ENCODE assay signal across 14 cellular contexts in genomic region chr3:122324871-122325323, GRCh38. TPM values are rescaled to one million over a fixed set of nuclear protein-coding genes. Genes with fewer than 3 reads are reported as not detected.
A peak's percentile ranks its signal among the peaks of the same experiment; 100 is the strongest.
DNase-seq lines count a peak whose midpoint lies in the region; ATAC-seq and TF ChIP-seq lines count a peak whose summit lies in the region.
"Had no signal": no experiment of that assay in that cellular context is flagged by ENCODE, and none has a peak within 500 bp of the region (broad histone marks: within the 10 kb centered on the region; RNA-seq: fewer than 3 reads in every experiment).

Gene CSTA (plus strand): TSS chr3:122325248. CDS start chr3:122325293, 45 bp downstream.

- no peak within 1 kb of the TSS for H3K27ac Mint-ChIP-seq in GM23338

- H3K36me3 Mint-ChIP-seq in GM23338 (ENCODE audit: low read depth): no peaks in the 10 kb centered on the region

- no peak within 1 kb of the TSS for H3K4me3 Mint-ChIP-seq in GM23338

- H3K4me1 ChIP-seq in GM23338 (ENCODE audit: insufficient read depth): no peaks in the 10 kb centered on the region
- no peaks in the 10 kb centered on the region for H3K4me1 ChIP-seq in prostate gland (replicated peaks)
- H3K4me1 ChIP-seq: HAP-1 had no signal

- intact Hi-C loops in prostate gland (cut with DNase I): no loop called here

- DNase-seq in GM23338 (ENCODE audit: low spot score) (no peak), SIG-M5 treated with dmso at 0.1 percent for 504 hours (lab: John Stamatoyannopoulos, UW; ENCODE audit: unreplicated experiment) (peak; percentile 93), fibroblast of mammary gland (ENCODE audit: low read depth) (peak; percentile 56), prostate gland (ENCODE audit: low spot score) (peak; percentile 62), NCI-H1417 (lab: John Stamatoyannopoulos, UW) (no peak), superior temporal gyrus (ENCODE audit: extremely low spot score) (no peak)
- DNase-seq in stimulated activated CD4-positive, alpha-beta T cell treated with anti-CD3 and anti-CD28 coated beads, Interleukin-12 subunit alpha, Interleukin-12 subunit beta, amount 100 ng/mL, for 4 hours: no peak
- no peak for DNase-seq in stimulated activated naive CD4-positive, alpha-beta T cell (lab: John Stamatoyannopoulos, UW)
- DNase-seq: C1 segment of cervical spinal cord; left ventricle myocardium superior; NCI-H1105; NK-92 treated with Interleukin-12 subunit alpha and Interleukin-12 subunit beta, amount 100 ng/mL, for 24 hours had no signal

- no peaks in the 10 kb centered on the region for H3K79me2 ChIP-seq in GM23338 (replicated peaks; ENCODE audit: insufficient read depth)

- H3F3A ChIP-seq in GM23338 (replicated peaks; ENCODE audit: low read depth): no peaks in the 10 kb centered on the region

- no peaks in the 10 kb centered on the region for H3K36me3 ChIP-seq in GM23338 (ENCODE audit: insufficient read depth)
- H3K36me3 ChIP-seq in prostate gland: no peaks in the 10 kb centered on the region
- H3K36me3 ChIP-seq: HAP-1 had no signal

- H3K9me3 Mint-ChIP-seq in GM23338: peaks cover 5% of the 10 kb centered on the region; the same call in 1 of the 3 replicates

- 22% methylated on average over 6 of the region's 6 CpGs for WGBS in prostate gland

- no peak for TF ChIP-seq CTCF in GM23338 (conservative IDR thresholded peaks at IDR 0.05; ENCODE audit: low read depth in 2 of 2)
- TF ChIP-seq CTCF in fibroblast of mammary gland (conservative IDR thresholded peaks at IDR 0.05; ENCODE audit: control insufficient read depth, insufficient read depth, low read depth, low read length): no peak
- TF ChIP-seq CTCF in prostate gland (IDR thresholded peaks at IDR 0.05): no peak

- no peaks in the 10 kb centered on the region for H3K27me3 ChIP-seq in GM23338 (ENCODE audit: insufficient read depth)
- no peaks in the 10 kb centered on the region for H3K27me3 ChIP-seq in prostate gland (replicated peaks; ENCODE audit: insufficient read depth)

- no peak for ATAC-seq in GM23338
- ATAC-seq: left ventricle myocardium superior, sciatic nerve had no signal

- no peaks in the 10 kb centered on the region for H3K4me1 Mint-ChIP-seq in GM23338

- no peak within 1 kb of the TSS for H3K4me2 ChIP-seq in GM23338

- peaks cover 2% of the 10 kb centered on the region for H3K27me3 Mint-ChIP-seq in GM23338 (ENCODE audit: insufficient read depth, low read depth, poor library complexity)

- no peak for TF ChIP-seq POLR2A in prostate gland (IDR thresholded peaks at IDR 0.05)

- H3K4me3 ChIP-seq in GM23338 (no peak within 1 kb of the TSS), fibroblast of mammary gland (ENCODE audit: control insufficient read depth, low read depth, low read length) (peak within 1 kb of the TSS; percentile 25), prostate gland (no peak within 1 kb of the TSS)
- H3K4me3 ChIP-seq: HAP-1 had no signal

- no peak within 1 kb of the TSS for H3K27ac ChIP-seq in GM23338 (ENCODE audit: low read depth)
- no peak within 1 kb of the TSS for H3K27ac ChIP-seq in prostate gland

- H3K9me3 ChIP-seq in prostate gland: no peaks in the 10 kb centered on the region
- H3K9me3 ChIP-seq: HAP-1 had no signal

- H4K20me1 ChIP-seq in GM23338 (replicated peaks; ENCODE audit: insufficient read depth): no peaks in the 10 kb centered on the region

- no peaks in the 10 kb centered on the region for H3K9me2 ChIP-seq in GM23338 (ENCODE audit: insufficient read depth)

- peak within 1 kb of the TSS; percentile 63; the same call in 1 of the 2 replicates for H2AFZ ChIP-seq in GM23338

TF ChIP-seq in GM23338, 12 proteins besides CTCF, POLR2A, EP300 and RAD21 (continues in another document):
- TF ChIP-seq POLR2AphosphoS5 (IDR thresholded peaks at IDR 0.05; ENCODE audit: low read depth) (no peak), ZNF462 (CRISPR knock-in tag; IDR thresholded peaks at IDR 0.05) (no peak), JUNB (IDR thresholded peaks at IDR 0.05; ENCODE audit: unreplicated experiment) (no peak), EZH2 (IDR thresholded peaks at IDR 0.05; ENCODE audit: low read depth, unreplicated experiment) (no peak), ZNF331 (CRISPR knock-in tag; IDR thresholded peaks at IDR 0.05; ENCODE audit: low read depth) (no peak), STAT1 (IDR thresholded peaks at IDR 0.05; ENCODE audit: unreplicated experiment) (no peak), CREB1 (CRISPR knock-in tag; IDR thresholded peaks at IDR 0.05; ENCODE audit: low read depth) (no peak), NANOG (IDR thresholded peaks at IDR 0.05; ENCODE audit: borderline replicate concordance) (no peak), ZNF114 (CRISPR knock-in tag; IDR thresholded peaks at IDR 0.05) (no peak), ETS1 (IDR thresholded peaks at IDR 0.05) (no peak)

RNA-seq across cellular contexts. Expression of gene CSTA, which starts in this region (rescaled TPM):
- total RNA-seq in GM23338 (2014; rRNA removed; shearing (Covaris generic)): not detected in 2 replicates
- polyA plus RNA-seq in GM23338 (2016; fragmentation: Nextera tagmentation; extraction: Ambion mirVana): 1.4 TPM in 2 replicates
- total RNA-seq in prostate gland: 10 to 100 TPM; 14.5 to 25.7 TPM

Comparison
In these comparisons a context has a peak if more than half of its experiments do, and no peak if none do; other contexts are left out.
1. RNA of gene CSTA (total RNA-seq): 14.5 to 25.7 TPM in prostate gland; not detected in GM23338; every median in the first group is over 10 times any median in the second.
2. DNase-seq: peak in SIG-M5 treated with dmso at 0.1 percent for 504 hours (single experiment), fibroblast of mammary gland (single experiment) and prostate gland (single experiment); none in GM23338 (single experiment), stimulated activated CD4-positive, alpha-beta T cell treated with anti-CD3 and anti-CD28 coated beads, Interleukin-12 subunit alpha, Interleukin-12 subunit beta, amount 100 ng/mL, for 4 hours (single experiment), NCI-H1417 (0 of 3), stimulated activated naive CD4-positive, alpha-beta T cell (0 of 6) and superior temporal gyrus (single experiment).